8 cellular contexts compared by ENCODE assay signal in the genomic region with DNA sequence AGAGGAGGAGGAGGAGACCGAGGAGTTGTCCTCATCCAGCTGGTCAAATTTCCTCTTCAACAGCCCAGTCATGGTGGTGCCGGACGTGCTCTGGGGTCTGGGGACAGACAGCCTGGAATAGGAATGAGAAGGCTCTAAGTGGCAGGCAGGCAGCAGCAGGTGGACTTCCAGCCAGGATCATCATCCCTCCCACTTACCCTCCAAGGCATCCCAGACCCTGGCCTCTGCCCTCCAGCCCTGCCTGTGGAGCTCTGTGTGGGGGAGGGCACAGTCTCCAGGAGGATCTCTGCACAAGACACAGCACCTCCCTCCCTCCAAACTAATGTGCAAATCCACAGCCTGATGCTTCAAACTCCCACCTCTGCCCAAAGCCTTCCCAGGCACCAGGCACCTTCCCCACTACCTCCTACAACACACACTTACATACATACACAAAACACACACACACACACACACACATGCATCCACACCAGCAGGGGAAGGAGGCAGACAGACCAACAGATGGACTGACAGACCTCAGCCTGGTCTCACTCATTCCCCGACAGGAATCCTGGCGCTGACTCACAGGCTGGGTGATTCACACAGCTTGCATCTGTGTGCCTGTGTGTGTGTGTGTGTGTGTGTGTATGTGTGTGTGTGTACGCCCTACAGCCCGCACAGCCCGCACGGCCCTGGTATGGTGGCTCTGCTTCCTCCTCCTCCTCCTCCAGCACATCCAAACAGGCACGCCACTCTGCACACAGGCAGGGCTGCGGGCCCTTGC.
A peak's percentile ranks its signal among the peaks of the same experiment; 100 is the strongest.
DNase-seq lines count a peak whose midpoint lies in the region; ATAC-seq lines count a peak whose summit lies in the region.

No MANE protein-coding gene starts in this region.

- H3K9me3 Mint-ChIP-seq in T-helper 2 cell treated with Interferon-gamma antibody and Interleukin-4, amounts not matched to agents 5 μg/mL and 100 μg/mL, for 36 hours, result no peaks in the 10 kb centered on the region

- no peaks in the 10 kb centered on the region for H3K27me3 Mint-ChIP-seq in T-helper 2 cell treated with Interferon-gamma antibody and Interleukin-4, amounts not matched to agents 5 μg/mL and 100 μg/mL, for 36 hours (ENCODE audit: low read depth)

- H3K36me3 Mint-ChIP-seq in T-helper 2 cell treated with Interferon-gamma antibody and Interleukin-4, amounts not matched to agents 5 μg/mL and 100 μg/mL, for 36 hours (ENCODE audit: low read depth), result peaks cover 51% of the 10 kb centered on the region

- ATAC-seq in HG03432 (IDR thresholded peaks at IDR 0.05; ENCODE audit: unreplicated experiment), result peak; percentile 21
- no peak for ATAC-seq in HG02623 (IDR thresholded peaks at IDR 0.05; ENCODE audit: unreplicated experiment)

- peaks cover 58% of the 10 kb centered on the region for H3K4me1 Mint-ChIP-seq in T-helper 2 cell treated with Interferon-gamma antibody and Interleukin-4, amounts not matched to agents 5 μg/mL and 100 μg/mL, for 36 hours (ENCODE audit: low read depth)

- peak; percentile 92 for DNase-seq in DMS 273 (lab: John Stamatoyannopoulos, UW; ENCODE audit: unreplicated experiment)
- peak; percentile 80 for DNase-seq in T-helper 2 cell treated with Interferon-gamma antibody and Interleukin-4, amounts not matched to agents 5 μg/mL and 100 μg/mL, for 36 hours (ENCODE audit: low spot score)
- DNase-seq in astrocyte of the hippocampus (ENCODE audit: low read depth, low spot score), result peak; percentile 96
- peak; percentile 44 for DNase-seq in inferior parietal cortex (ENCODE audit: extremely low spot score)
- peak; percentile 66 to 73 (median 72) for DNase-seq in stimulated activated CD4-positive, alpha-beta T cell treated with anti-CD3 and anti-CD28 coated beads, Interleukin-12 subunit alpha, Interleukin-12 subunit beta, amount 100 ng/mL, for 48 hours (ENCODE audit: low read depth in 2 of 3, low spot score in 1 of 3)
- no peak for DNase-seq in NCI-H1105 (lab: John Stamatoyannopoulos, UW)

- peak overlapping the region; percentile 89 for H3K4me3 Mint-ChIP-seq in T-helper 2 cell treated with Interferon-gamma antibody and Interleukin-4, amounts not matched to agents 5 μg/mL and 100 μg/mL, for 36 hours

- peak overlapping the region; percentile 97 for H3K27ac Mint-ChIP-seq in T-helper 2 cell treated with Interferon-gamma antibody and Interleukin-4, amounts not matched to agents 5 μg/mL and 100 μg/mL, for 36 hours
